ENCODE assay signal across 8 cellular contexts in genomic region chr5:88889165-88890069, GRCh38. TPM values are rescaled to one million over a fixed set of nuclear protein-coding genes. Genes with fewer than 3 reads are reported as not detected.
DNase-seq lines count a peak whose midpoint lies in the region; ATAC-seq, FAIRE-seq and TF ChIP-seq lines count a peak whose summit lies in the region.

No MANE protein-coding gene starts in this region.

- POLR2A ChIA-PET in activated CD4-positive, alpha-beta memory T cell treated with anti-CD3 and anti-CD28 coated beads, Interleukin-2, amount 10 ng/mL, durations not matched to agents 7 days and 5 days (lab: Charles Lee) = no interaction called here

- peak overlapping the region; percentile 81 to 88 for H3K27ac ChIP-seq in kidney (ENCODE audit: low read depth in 2 of 2, low read length in 2 of 2)

- peak overlapping the region; percentile 98 to 99 for H3K4me3 Mint-ChIP-seq in CD14-positive monocyte
- H3K4me3 Mint-ChIP-seq in stimulated activated memory B cell treated with anti-CD40 and anti-IgM and Interleukin-4, amounts not matched to agents 10 μg/mL and 1 μg/mL and 100 μg/mL, for 72 hours = peak overlapping the region; percentile 91
- H3K4me3 Mint-ChIP-seq in activated CD4-positive, alpha-beta memory T cell treated with anti-CD3 and anti-CD28 coated beads, Interleukin-2, amount 10 ng/mL, durations not matched to agents 7 days and 5 days = no peak overlapping the region

- H3K27ac Mint-ChIP-seq in CD14-positive monocyte = peak overlapping the region; percentile 50 to 89 (median 80)
- H3K27ac Mint-ChIP-seq in stimulated activated memory B cell treated with anti-CD40 and anti-IgM and Interleukin-4, amounts not matched to agents 10 μg/mL and 1 μg/mL and 100 μg/mL, for 72 hours = peak overlapping the region; percentile 99
- H3K27ac Mint-ChIP-seq in activated CD4-positive, alpha-beta memory T cell treated with anti-CD3 and anti-CD28 coated beads, Interleukin-2, amount 10 ng/mL, durations not matched to agents 7 days and 5 days = no peak overlapping the region

- TF ChIP-seq CTCF in CD14-positive monocyte (IDR thresholded peaks at IDR 0.05) (no peak), bronchial epithelial cell (IDR thresholded peaks at IDR 0.05; ENCODE audit: insufficient read depth, low read length, severe bottlenecking) (no peak), kidney (IDR thresholded peaks at IDR 0.05; ENCODE audit: borderline replicate concordance, extremely low read depth, insufficient read depth) (no peak)

- H3K9ac ChIP-seq in kidney (ENCODE audit: low read length in 2 of 2) = peak overlapping the region; percentile 68 to 73

- intact Hi-C loops in CD14-positive monocyte (cut with micrococcal nuclease) (loop anchor here (10.0 kb wide), 3 partner anchors 105 to 505 kb away; no protein-coding TSS in a partner anchor), kidney (cut with DNase I) (no loop called here)

- no peaks in the 10 kb centered on the region for H3K27me3 ChIP-seq in bronchial epithelial cell (ENCODE audit: control insufficient read depth, insufficient read depth, low read length)

- DNase-seq in CD14-positive monocyte (ENCODE audit: low spot score) (peak; percentile 44), NCI-H2227 (lab: John Stamatoyannopoulos, UW; ENCODE audit: unreplicated experiment) (peak; percentile 80), bronchial epithelial cell (ENCODE audit: low read depth) (no peak), kidney (peak; percentile 85), LoVo (ENCODE audit: low spot score) (no peak)
- no peak for DNase-seq in activated CD4-positive, alpha-beta memory T cell treated with anti-CD3 and anti-CD28 coated beads, Interleukin-2, amount 10 ng/mL, durations not matched to agents 7 days and 5 days

- peaks cover 0 to 1% (median 0%) of the 10 kb centered on the region in 7 donors for H3K9me3 Mint-ChIP-seq in CD14-positive monocyte
- H3K9me3 Mint-ChIP-seq in stimulated activated memory B cell treated with anti-CD40 and anti-IgM and Interleukin-4, amounts not matched to agents 10 μg/mL and 1 μg/mL and 100 μg/mL, for 72 hours = no peaks in the 10 kb centered on the region
- H3K9me3 Mint-ChIP-seq in activated CD4-positive, alpha-beta memory T cell treated with anti-CD3 and anti-CD28 coated beads, Interleukin-2, amount 10 ng/mL, durations not matched to agents 7 days and 5 days = no peaks in the 10 kb centered on the region

- peak; percentile 31 for ATAC-seq in GM21390 (IDR thresholded peaks at IDR 0.05; ENCODE audit: unreplicated experiment)
- ATAC-seq in stimulated activated memory B cell treated with anti-CD40 and anti-IgM and Interleukin-4, amounts not matched to agents 10 μg/mL and 1 μg/mL and 100 μg/mL, for 72 hours = peak; percentile 81

- peak overlapping the region; percentile 37 for H3K4me3 ChIP-seq in bronchial epithelial cell (ENCODE audit: low read depth, low read length)
- peak overlapping the region; percentile 68 to 70 for H3K4me3 ChIP-seq in kidney (ENCODE audit: low read length in 2 of 2)

- peaks cover 0 to 4% of the 10 kb centered on the region in 2 donors for H3K4me1 ChIP-seq in kidney (ENCODE audit: control insufficient read depth in 1 of 2, insufficient read depth in 1 of 2, low read depth in 1 of 2, low read length in 2 of 2)

- H3K36me3 ChIP-seq in bronchial epithelial cell (ENCODE audit: control insufficient read depth, insufficient read depth, low read length) (no peaks in the 10 kb centered on the region), kidney (ENCODE audit: control insufficient read depth in 1 of 2, insufficient read depth in 2 of 2, low read length in 2 of 2) (no peaks in the 10 kb centered on the region)

- CTCF ChIA-PET in activated CD4-positive, alpha-beta memory T cell treated with anti-CD3 and anti-CD28 coated beads, Interleukin-2, amount 10 ng/mL, durations not matched to agents 7 days and 5 days (lab: Charles Lee) = no interaction called here

- H3K9me3 ChIP-seq in kidney (ENCODE audit: control insufficient read depth in 1 of 2, low read length in 2 of 2) = no peaks in the 10 kb centered on the region

- FAIRE-seq in bronchial epithelial cell (lab: Jason Lieb, UNC) (no peak), kidney (lab: Jason Lieb, UNC) (no peak)

- H3K27me3 Mint-ChIP-seq in CD14-positive monocyte (ENCODE audit: low read depth in 3 of 3) = peaks cover 0 to 3% (median 2%) of the 10 kb centered on the region in 3 donors
- no peaks in the 10 kb centered on the region for H3K27me3 Mint-ChIP-seq in stimulated activated memory B cell treated with anti-CD40 and anti-IgM and Interleukin-4, amounts not matched to agents 10 μg/mL and 1 μg/mL and 100 μg/mL, for 72 hours
- H3K27me3 Mint-ChIP-seq in activated CD4-positive, alpha-beta memory T cell treated with anti-CD3 and anti-CD28 coated beads, Interleukin-2, amount 10 ng/mL, durations not matched to agents 7 days and 5 days = peaks cover 44% of the 10 kb centered on the region

- no peaks in the 10 kb centered on the region for H3K36me3 Mint-ChIP-seq in CD14-positive monocyte
- H3K36me3 Mint-ChIP-seq in stimulated activated memory B cell treated with anti-CD40 and anti-IgM and Interleukin-4, amounts not matched to agents 10 μg/mL and 1 μg/mL and 100 μg/mL, for 72 hours = no peaks in the 10 kb centered on the region
- H3K36me3 Mint-ChIP-seq in activated CD4-positive, alpha-beta memory T cell treated with anti-CD3 and anti-CD28 coated beads, Interleukin-2, amount 10 ng/mL, durations not matched to agents 7 days and 5 days (ENCODE audit: low read depth) = no peaks in the 10 kb centered on the region

- peaks cover 47% of the 10 kb centered on the region for H3K4me1 Mint-ChIP-seq in CD14-positive monocyte
- H3K4me1 Mint-ChIP-seq in stimulated activated memory B cell treated with anti-CD40 and anti-IgM and Interleukin-4, amounts not matched to agents 10 μg/mL and 1 μg/mL and 100 μg/mL, for 72 hours = peaks cover 48% of the 10 kb centered on the region
- H3K4me1 Mint-ChIP-seq in activated CD4-positive, alpha-beta memory T cell treated with anti-CD3 and anti-CD28 coated beads, Interleukin-2, amount 10 ng/mL, durations not matched to agents 7 days and 5 days = peaks cover 1% of the 10 kb centered on the region

RNA-seq across cellular contexts. Expression of gene MEF2C, which starts 6.4 kb away (rescaled TPM):
- polyA plus RNA-seq in CD14-positive monocyte = 10 to 100 TPM; 88.3 to 89.3 TPM
- total RNA-seq in bronchial epithelial cell = under 0.01 and 0.26 TPM in 2 replicates
- 75.4 TPM for total RNA-seq in kidney
- 5.3 TPM for polyA plus RNA-seq in kidney (ENCODE audit: insufficient read depth, low read depth, low replicate concordance)
- under 1 TPM in 1 of 2 experiments, not detected in 1; 0.03 TPM for total RNA-seq in activated CD4-positive, alpha-beta memory T cell treated with anti-CD3 and anti-CD28 coated beads, Interleukin-2, amount 10 ng/mL, durations not matched to agents 7 days and 5 days

Comparison
In these comparisons a context has a peak if more than half of its experiments do, and no peak if none do; other contexts are left out.
1. DNase-seq: peak in CD14-positive monocyte (single experiment), NCI-H2227 (single experiment) and kidney (single experiment); none in bronchial epithelial cell (single experiment), activated CD4-positive, alpha-beta memory T cell treated with anti-CD3 and anti-CD28 coated beads, Interleukin-2, amount 10 ng/mL, durations not matched to agents 7 days and 5 days (single experiment) and LoVo (single experiment).
2. RNA of gene MEF2C, which starts 6.4 kb away (total RNA-seq): 75.4 TPM in kidney (single experiment); 0.03 TPM in activated CD4-positive, alpha-beta memory T cell treated with anti-CD3 and anti-CD28 coated beads, Interleukin-2, amount 10 ng/mL, durations not matched to agents 7 days and 5 days and under 0.01 to 0.26 TPM in bronchial epithelial cell; every median in the first group is over 10 times any median in the second.